Comparison of ENCODE assay signal across 8 cellular contexts in the genomic region with DNA sequence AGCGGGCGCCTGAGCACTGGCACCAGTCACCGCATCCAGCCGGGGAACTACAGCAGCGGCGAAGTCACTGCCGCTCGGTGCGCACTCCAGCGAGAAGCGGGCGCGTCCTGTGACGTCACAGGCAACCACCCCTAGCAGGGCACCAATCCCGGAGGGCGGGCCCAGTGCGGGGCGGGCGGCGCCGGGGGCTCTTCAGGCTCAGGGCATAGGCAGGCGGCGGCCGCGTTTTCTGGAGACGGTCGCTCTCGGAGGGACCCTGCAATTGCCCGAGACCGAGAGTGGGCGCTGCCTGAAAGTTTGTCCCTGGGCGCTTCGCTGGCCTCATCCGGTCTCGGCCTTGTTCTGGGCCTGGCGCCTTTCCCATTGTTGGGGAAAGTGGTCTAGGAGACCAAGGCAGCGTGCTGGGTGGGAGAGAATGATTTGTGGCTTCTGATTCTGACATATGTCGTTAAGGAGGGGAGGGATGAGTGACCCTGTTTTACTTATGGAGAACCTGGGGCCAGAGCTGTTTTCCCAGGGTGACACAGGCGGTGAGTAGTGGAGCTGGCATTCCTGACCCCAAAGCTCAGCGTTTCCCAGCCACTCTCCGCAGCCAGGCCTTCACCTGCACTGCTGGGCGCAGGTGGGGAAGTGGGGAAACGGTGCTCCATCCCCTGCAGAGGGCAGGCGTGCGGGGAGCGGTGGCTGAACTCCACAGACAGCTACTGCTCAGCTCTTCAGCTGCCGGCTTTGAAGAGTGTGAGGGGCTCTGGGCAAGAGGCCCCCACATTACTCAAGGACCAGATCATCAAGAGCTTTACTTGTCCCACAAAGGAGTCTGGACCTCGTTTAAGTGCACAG. TPM values are rescaled to one million over a fixed set of nuclear protein-coding genes. Genes with fewer than 3 reads are reported as not detected.
DNase-seq lines count a peak whose midpoint lies in the region; ATAC-seq and TF ChIP-seq lines count a peak whose summit lies in the region.
"Not testable (repeated sequence)": the region's sequence is repeated elsewhere in the genome, so short reads cannot be mapped to it uniquely, and the experiment has no call there.

Gene FAHD2B (minus strand): TSS at position 111 of the 840 bp plus-strand sequence. CDS start 3,176 bp downstream, outside the sequence.

- POLR2A ChIA-PET in CD4-positive, alpha-beta memory T cell (lab: Charles Lee; ENCODE audit: partially characterized antibody): interaction anchor here (0.9 kb wide), 1 partner anchor 17 kb away, joined by 3 read pairs; no protein-coding TSS in a partner anchor

- H3K9me2 ChIP-seq in OCI-LY1 (ENCODE audit: low read depth, low read length): not testable (repeated sequence)

- TF ChIP-seq CTCF in HL-60 (IDR thresholded peaks at IDR 0.05; ENCODE audit: insufficient read depth, low read length); OCI-LY1 (IDR thresholded peaks at IDR 0.05; ENCODE audit: low read length): not testable (repeated sequence)

- H3K4me1 Mint-ChIP-seq in CD4-positive, alpha-beta memory T cell: peaks cover 5 to 10% (median 8%) of the 10 kb centered on the region in 4 donors

- H3K9me3 Mint-ChIP-seq in CD4-positive, alpha-beta memory T cell: not testable (repeated sequence)

- peak within 1 kb of the TSS; percentile 72 to 84 (median 77) for H3K4me3 Mint-ChIP-seq in CD4-positive, alpha-beta memory T cell

- not testable (repeated sequence) for H3F3A ChIP-seq in OCI-LY1 (ENCODE audit: insufficient read depth, low read length)

- not testable (repeated sequence) for H3K27me3 Mint-ChIP-seq in CD4-positive, alpha-beta memory T cell

- DNase-seq in CD4-positive, alpha-beta memory T cell: peak; percentile 76 to 90 (median 79)
- DNase-seq in HL-60 (ENCODE audit: low read depth in 1 of 2, low spot score in 1 of 2) (peak; percentile 22 to 83), medulla oblongata (ENCODE audit: extremely low spot score) (peak; percentile 76)
- peak; percentile 62 for DNase-seq in activated CD8-positive, alpha-beta memory T cell treated with anti-CD3 and anti-CD28 coated beads, Interleukin-2, amount 50 U/mL, for 1 hour (ENCODE audit: extremely low read depth)
- DNase-seq in effector memory CD4-positive, alpha-beta T cell: peak; percentile 75 to 84 (median 76)
- DNase-seq in stimulated activated CD4-positive, alpha-beta T cell treated with anti-CD3 and anti-CD28 coated beads, TNF-alpha, amount 100 ng/mL, for 4 hours (ENCODE audit: low read depth in 3 of 3): peak; percentile 66 to 77 (median 74)

- H4K20me1 ChIP-seq in OCI-LY1 (ENCODE audit: insufficient read depth, low read length): not testable (repeated sequence)

- H3K36me3 Mint-ChIP-seq in CD4-positive, alpha-beta memory T cell: not testable (repeated sequence)

- peaks cover 11% of the 10 kb centered on the region for H3K4me1 ChIP-seq in CD4-positive, alpha-beta memory T cell (ENCODE audit: insufficient read depth, low read length)
- not testable (repeated sequence) for H3K4me1 ChIP-seq in OCI-LY1 (ENCODE audit: insufficient read depth, low read length, severe bottlenecking); effector memory CD4-positive, alpha-beta T cell (ENCODE audit: control insufficient read depth, insufficient read depth, low read length, poor library complexity, severe bottlenecking)

- H3K79me2 ChIP-seq in OCI-LY1 (ENCODE audit: insufficient read depth, low read length): not testable (repeated sequence)

- CTCF ChIA-PET in CD4-positive, alpha-beta memory T cell (lab: Charles Lee; ENCODE audit: partially characterized antibody): interaction anchor here (0.6 to 1.7 kb wide), 3 partner anchors 18 to 239 kb away, joined by 3 to 8 read pairs (median 3); partner anchors contain the start of genes ANKRD36 and ANKRD39

- not testable (repeated sequence) for H3K27ac ChIP-seq in CD4-positive, alpha-beta memory T cell (ENCODE audit: low read depth, low read length); HL-60 (replicated peaks); OCI-LY1 (ENCODE audit: low read depth, low read length, poor library complexity, severe bottlenecking)
- H3K27ac ChIP-seq in effector memory CD4-positive, alpha-beta T cell (ENCODE audit: insufficient read depth, low read length, poor library complexity, severe bottlenecking): peak within 1 kb of the TSS; percentile 37

- H3K9me3 ChIP-seq in CD4-positive, alpha-beta memory T cell (ENCODE audit: control insufficient read depth in 1 of 2, low read length in 2 of 2); OCI-LY1 (ENCODE audit: low read length); effector memory CD4-positive, alpha-beta T cell (ENCODE audit: control insufficient read depth, low read length): not testable (repeated sequence)

- not testable (repeated sequence) for H2AFZ ChIP-seq in OCI-LY1 (ENCODE audit: low read length)

- peak within 1 kb of the TSS; percentile 42; the same call in 1 of the 2 replicates for H3K4me2 ChIP-seq in OCI-LY1 (ENCODE audit: low read length)

- not testable (repeated sequence) for H3K27me3 ChIP-seq in CD4-positive, alpha-beta memory T cell (ENCODE audit: insufficient read depth, low read length); HL-60 (ENCODE audit: insufficient read depth, poor library complexity, severe bottlenecking); OCI-LY1 (ENCODE audit: insufficient read depth, low read length); effector memory CD4-positive, alpha-beta T cell (replicated peaks; ENCODE audit: control insufficient read depth, insufficient read depth, low read length, poor library complexity, severe bottlenecking)

- not testable (repeated sequence) for H3K9ac ChIP-seq in OCI-LY1 (ENCODE audit: low read length)

- peak within 1 kb of the TSS; percentile 44 to 89 (median 83) for H3K27ac Mint-ChIP-seq in CD4-positive, alpha-beta memory T cell

- intact Hi-C loops in CD4-positive, alpha-beta memory T cell (cut with micrococcal nuclease): loop anchor here (5.0 kb wide), 1 partner anchor 133 kb away; no protein-coding TSS in a partner anchor

- H3K36me3 ChIP-seq in CD4-positive, alpha-beta memory T cell (ENCODE audit: insufficient read depth, low read length); OCI-LY1 (ENCODE audit: insufficient read depth, low read length); effector memory CD4-positive, alpha-beta T cell (ENCODE audit: control insufficient read depth, insufficient read depth, low read length): not testable (repeated sequence)

- peak within 1 kb of the TSS in 1 of 2 donors; percentile 24 for H3K4me3 ChIP-seq in CD4-positive, alpha-beta memory T cell (ENCODE audit: low read length in 2 of 2)
- H3K4me3 ChIP-seq in HL-60 (replicated peaks; ENCODE audit: insufficient read depth, low read length) (peak within 1 kb of the TSS; percentile 34), OCI-LY1 (ENCODE audit: low read depth, low read length, poor library complexity, severe bottlenecking) (peak within 1 kb of the TSS; percentile 52)
- peak within 1 kb of the TSS; percentile 22 for H3K4me3 ChIP-seq in effector memory CD4-positive, alpha-beta T cell (ENCODE audit: insufficient read depth, low read depth, low read length, poor library complexity, severe bottlenecking)

- peak; percentile 85 for ATAC-seq in GM21390 (IDR thresholded peaks at IDR 0.05; ENCODE audit: unreplicated experiment)

RNA-seq across cellular contexts. Expression of gene FAHD2B, which starts in this region (rescaled TPM):
- total RNA-seq in CD4-positive, alpha-beta memory T cell: 10 to 100 TPM; 20.7 to 21.2 TPM
- polyA plus RNA-seq in CD4-positive, alpha-beta memory T cell: 10 to 100 TPM; 13.3 to 25.2 TPM
